In the genomic region with DNA sequence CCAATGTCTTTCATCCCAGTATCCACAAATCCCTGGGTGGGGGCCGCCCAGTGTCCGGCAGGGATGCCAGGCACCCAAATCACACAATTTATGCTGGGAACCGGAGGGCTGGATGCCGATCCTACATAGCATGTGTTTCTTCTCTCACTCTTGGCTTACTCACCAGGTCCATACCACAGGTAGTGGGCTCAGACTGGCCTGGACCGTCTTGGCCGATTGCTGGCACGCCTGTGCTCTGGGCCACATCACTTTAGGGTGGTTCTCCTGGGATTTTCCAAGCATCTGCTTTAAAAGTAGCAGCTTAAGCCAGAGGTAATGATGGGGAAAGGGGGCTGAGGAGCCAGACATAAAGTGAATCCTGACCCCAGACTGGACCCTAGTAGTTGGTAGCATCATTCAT, we compare ENCODE assay signal across 4 cellular contexts. TPM values are rescaled to one million over a fixed set of nuclear protein-coding genes. Genes with fewer than 3 reads are reported as not detected.
"Had no signal": no experiment of that assay in that cellular context is flagged by ENCODE, and none has a peak within 500 bp of the region (broad histone marks: within the 10 kb centered on the region; RNA-seq: fewer than 3 reads in every experiment).

No MANE protein-coding gene starts in this region.

- ATAC-seq: GM12878 had no signal

- H3K4me3 ChIP-seq: GM12878 had no signal

- DNase-seq: GDM1, GF-D8 had no signal

RNA-seq across cellular contexts. Expression of a gene that starts 22.6 kb away (rescaled TPM):
- total RNA-seq: G401 had no signal

RNA-seq across cellular contexts. Expression of a gene that starts 46.5 kb away (rescaled TPM):
- total RNA-seq: G401 had no signal

RNA-seq across cellular contexts. Expression of a gene that starts 57.4 kb away (rescaled TPM):
- total RNA-seq: G401 had no signal
